8 cellular contexts compared by ENCODE assay signal in the genomic region with DNA sequence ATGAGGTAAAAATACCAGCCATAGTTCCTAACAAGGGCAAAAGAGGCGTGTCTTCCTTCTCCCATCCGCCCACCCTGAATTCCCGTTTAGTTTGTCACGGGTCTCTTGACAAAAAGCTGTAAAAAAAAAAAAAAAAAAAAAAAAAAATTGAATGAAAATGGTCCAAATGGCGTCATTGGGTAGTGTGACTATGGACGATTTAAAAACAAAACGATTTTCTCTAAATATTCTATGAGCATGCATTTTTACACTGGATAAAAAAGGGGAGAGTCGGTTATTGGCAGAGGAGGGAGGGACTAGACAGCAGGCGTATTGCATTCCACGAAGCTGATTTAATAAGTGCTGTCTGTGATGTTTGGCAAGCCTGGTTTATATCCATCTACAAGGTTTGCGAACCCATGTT. TPM values are rescaled to one million over a fixed set of nuclear protein-coding genes. Genes with fewer than 3 reads are reported as not detected.
DNase-seq lines count a peak whose midpoint lies in the region; ATAC-seq and TF ChIP-seq lines count a peak whose summit lies in the region.

A gene (plus strand): TSS at position 338 of the 403 bp plus-strand sequence. CDS start 35,214 bp downstream, outside the sequence.

- no peak within 1 kb of the TSS for H4K5ac ChIP-seq in H9 (ENCODE audit: insufficient read length, low read depth, low read length)

- no peak within 1 kb of the TSS for H4K91ac ChIP-seq in H9 (ENCODE audit: insufficient read length, low read depth, low read length)

- no peaks in the 10 kb centered on the region for H3K27me3 Mint-ChIP-seq in H9 (ENCODE audit: low read depth)

- H3K27me3 ChIP-seq in H9 (ENCODE audit: insufficient read depth, low read length), result no peaks in the 10 kb centered on the region

- peak within 1 kb of the TSS; percentile 46 to 98 (median 95); a peak in 6 of 7 replicates for H3K27ac Mint-ChIP-seq in H9

- H3K14ac ChIP-seq in H9 (ENCODE audit: insufficient read depth, low read length), result peak within 1 kb of the TSS; percentile 76; the same call in 1 of the 2 replicates

- peak within 1 kb of the TSS; percentile 82 for H3K9ac ChIP-seq in H9 (ENCODE audit: extremely low read depth, insufficient read length, low read length)

- H3K9me3 ChIP-seq in H9 (ENCODE audit: control insufficient read depth, low read depth, low read length), result no peaks in the 10 kb centered on the region

- H2BK15ac ChIP-seq in H9 (ENCODE audit: low read depth, low read length), result no peak within 1 kb of the TSS

- H3K27ac ChIP-seq in 22Rv1 (peak within 1 kb of the TSS; percentile 58), H9 (ENCODE audit: insufficient read length, low read depth, low read length) (no peak within 1 kb of the TSS)

- H2AFZ ChIP-seq in H9 (ENCODE audit: low read length), result peak within 1 kb of the TSS; percentile 97

- H3K56ac ChIP-seq in H9 (ENCODE audit: insufficient read length, low read depth, low read length), result no peak within 1 kb of the TSS

- no peaks in the 10 kb centered on the region; a peak in 1 of 5 replicates for H3K9me3 Mint-ChIP-seq in H9

- H2AK5ac ChIP-seq in H9 (ENCODE audit: insufficient read length, low read length), result no peak within 1 kb of the TSS

- H3K4ac ChIP-seq in H9 (ENCODE audit: low read depth, low read length), result no peak within 1 kb of the TSS

- H2BK5ac ChIP-seq in H9 (ENCODE audit: insufficient read length, low read length), result no peak within 1 kb of the TSS

- peak; percentile 44 for ATAC-seq in omental fat pad (ENCODE audit: low FRiP score)
- ATAC-seq in GM18520 (IDR thresholded peaks at IDR 0.05; ENCODE audit: unreplicated experiment), result no peak

- H3K79me2 ChIP-seq in H9 (ENCODE audit: insufficient read depth, low read length), result no peaks in the 10 kb centered on the region

- no peak within 1 kb of the TSS for H3K23ac ChIP-seq in H9 (ENCODE audit: insufficient read length, low read depth, low read length)

- no peak within 1 kb of the TSS for H4K8ac ChIP-seq in H9 (replicated peaks; ENCODE audit: insufficient read length, low read depth, low read length)

- peak within 1 kb of the TSS; percentile 92 for H3K4me2 ChIP-seq in H9 (ENCODE audit: insufficient read depth, insufficient read length, low read length)

- WGBS in H9 (ENCODE audit: extremely low coverage, insufficient read length, low lambda C conversion rate), result no CpG with 5 or more reads among the region's 11 CpGs

- TF ChIP-seq CTCF in 22Rv1 (IDR thresholded peaks at IDR 0.05) (no peak), H9 (conservative IDR thresholded peaks at IDR 0.05) (no peak), omental fat pad (IDR thresholded peaks at IDR 0.05) (no peak)

- H2BK120ac ChIP-seq in H9 (ENCODE audit: low read depth, low read length, poor library complexity, severe bottlenecking), result no peak within 1 kb of the TSS

- H3K36me3 Mint-ChIP-seq in H9 (ENCODE audit: insufficient read depth in 1 of 3, low read depth in 3 of 3), result peaks cover 4 to 28% (median 8%) of the 10 kb centered on the region in 3 experiments; a peak in 4 of 7 replicates

- DNase-seq in H9, result no peak
- peak; percentile 4 for DNase-seq in T-helper 22 cell (ENCODE audit: low read depth)
- DNase-seq in fibroblast of peridontal ligament (ENCODE audit: extremely low read depth), result peak; percentile 29
- DNase-seq in omental fat pad (ENCODE audit: low spot score), result no peak
- DNase-seq in NCI-H226, result no peak
- DNase-seq in DMS79 (lab: John Stamatoyannopoulos, UW), result no peak

- no peak within 1 kb of the TSS for H2BK12ac ChIP-seq in H9 (ENCODE audit: insufficient read length, low read depth, low read length)

- peaks cover 25 to 32% of the 10 kb centered on the region in 2 experiments for H3K4me1 Mint-ChIP-seq in H9

- peak within 1 kb of the TSS; percentile 76 for H3K18ac ChIP-seq in H9 (ENCODE audit: insufficient read length, low read depth, low read length)

- no peaks in the 10 kb centered on the region for H3K79me1 ChIP-seq in H9 (ENCODE audit: insufficient read depth, low read depth, low read length, poor library complexity, severe bottlenecking)

- H3K4me1 ChIP-seq in H9 (ENCODE audit: insufficient read depth, low read length), result no peaks in the 10 kb centered on the region

- H3K4me3 Mint-ChIP-seq in H9, result peak within 1 kb of the TSS; percentile 99 to 100

- no peak within 1 kb of the TSS for H2BK20ac ChIP-seq in H9 (ENCODE audit: low read depth, low read length, poor library complexity, severe bottlenecking)

- peaks cover 8% of the 10 kb centered on the region for H3K23me2 ChIP-seq in H9 (ENCODE audit: insufficient read length, low read depth, low read length, poor library complexity, severe bottlenecking)

- H3T11ph ChIP-seq in H9 (ENCODE audit: low read length), result no peak within 1 kb of the TSS

- H4K20me1 ChIP-seq in H9 (ENCODE audit: control insufficient read depth, insufficient read depth, insufficient read length), result no peaks in the 10 kb centered on the region

RNA-seq across cellular contexts. Expression of the gene that starts here (rescaled TPM):
- 0.83 and 0.90 TPM in 2 replicates for total RNA-seq in H9 (2021)
- not detected for total RNA-seq in omental fat pad

Comparison
In these comparisons a context has a peak if more than half of its experiments do, and no peak if none do; other contexts are left out.
1. Peak in ATAC-seq in omental fat pad; RNA of the gene not detected or under 1 TPM.
2. DNase-seq: peak in T-helper 22 cell (single experiment) and fibroblast of peridontal ligament (single experiment); none in H9 (single experiment), omental fat pad (single experiment), NCI-H226 (single experiment) and DMS79 (single experiment).